1 cellular context compared by ENCODE assay signal in the genomic region with DNA sequence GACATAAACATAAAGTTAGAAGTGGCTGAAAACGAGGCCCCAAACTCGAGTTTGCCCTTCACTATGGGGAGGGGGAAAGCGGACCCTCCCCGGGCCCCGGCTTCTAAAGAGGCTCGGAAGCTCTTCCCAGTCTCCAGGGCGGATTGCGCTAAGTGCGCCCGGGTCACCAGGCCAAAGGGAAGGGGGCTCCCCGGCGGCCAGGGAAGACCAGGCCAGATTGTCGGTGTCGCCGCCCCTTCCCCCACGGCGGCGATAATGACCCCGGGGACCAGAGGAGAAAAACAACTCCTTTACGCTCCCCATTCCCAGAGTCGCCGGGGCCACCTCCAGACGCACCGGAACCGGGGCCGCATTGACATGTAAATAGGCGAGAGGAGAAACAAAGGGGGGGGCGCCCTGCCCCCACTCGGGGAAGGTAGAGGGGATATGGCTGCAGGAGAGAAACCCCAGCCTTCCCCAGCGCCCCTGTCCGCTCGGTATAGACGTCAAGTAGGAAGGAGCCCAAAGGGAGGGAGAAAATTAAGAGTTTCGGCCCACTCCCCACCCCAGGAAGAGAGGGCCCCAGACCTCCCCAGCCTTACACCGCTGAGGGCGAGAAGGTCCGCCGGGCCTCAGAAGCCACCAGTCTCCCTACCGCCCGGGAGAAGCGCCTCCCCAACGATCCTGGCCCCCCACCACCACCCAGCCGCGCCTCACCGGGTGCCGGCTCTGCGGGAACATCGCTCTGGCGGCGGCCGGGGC.
A peak's percentile ranks its signal among the peaks of the same experiment; 100 is the strongest.
TF ChIP-seq lines count a peak whose summit lies in the region.

No MANE protein-coding gene starts in this region.

TF ChIP-seq in HepG2, 621 proteins besides CTCF, POLR2A, EP300 and RAD21 (continues in another document):
- TF ChIP-seq ZNF687 (CRISPR knock-in tag; IDR thresholded peaks at IDR 0.05) (peak; percentile 62), POLR2G (IDR thresholded peaks at IDR 0.05; ENCODE audit: low read depth, low read length) (peak; percentile 47; the same call in 1 of the 2 replicates), HMGXB4 (CRISPR knock-in tag; IDR thresholded peaks at IDR 0.05; ENCODE audit: borderline replicate concordance in 1 of 2, low read depth in 1 of 2) (peak in 1 of 2 experiments; percentile 18; a peak in 1 of 4 replicates), RARA (CRISPR knock-in tag; IDR thresholded peaks at IDR 0.05) (peak; percentile 73), ZNF451 (CRISPR knock-in tag; IDR thresholded peaks at IDR 0.05) (no peak), FOXK1 (CRISPR knock-in tag; IDR thresholded peaks at IDR 0.05; ENCODE audit: borderline replicate concordance, low read depth) (0 out of 2 replicates have a peak, but pooled peaks have one; percentile 14), FOXO1 (CRISPR knock-in tag; IDR thresholded peaks at IDR 0.05) (peak; percentile 37; the same call in 1 of the 2 replicates), CBX5 (CRISPR knock-in tag; IDR thresholded peaks at IDR 0.05; ENCODE audit: borderline replicate concordance) (0 out of 2 replicates have a peak, but pooled peaks have one; percentile 16), RXRB (CRISPR knock-in tag; IDR thresholded peaks at IDR 0.05; ENCODE audit: borderline replicate concordance) (0 out of 2 replicates have a peak, but pooled peaks have one; percentile 17), MYPOP (CRISPR knock-in tag; IDR thresholded peaks at IDR 0.05) (0 out of 2 replicates have a peak, but pooled peaks have one; percentile 23), KLF12 (CRISPR knock-in tag; IDR thresholded peaks at IDR 0.05; ENCODE audit: borderline replicate concordance) (peak; percentile 49; the same call in 1 of the 2 replicates), FOXP4 (CRISPR knock-in tag; IDR thresholded peaks at IDR 0.05) (peak; percentile 61), CREB1 (IDR thresholded peaks at IDR 0.05) (no peak), CREB1 (CRISPR knock-in tag; IDR thresholded peaks at IDR 0.05) (no peak), HNF4A (CRISPR knock-in tag; IDR thresholded peaks at IDR 0.05) (0 out of 2 replicates have a peak, but pooled peaks have one; percentile 4), ZNF780A (CRISPR knock-in tag; IDR thresholded peaks at IDR 0.05) (no peak), ZNF292 (CRISPR knock-in tag; IDR thresholded peaks at IDR 0.05; ENCODE audit: borderline replicate concordance, low read depth) (no peak), SOX5 (CRISPR knock-in tag; IDR thresholded peaks at IDR 0.05; ENCODE audit: borderline replicate concordance) (peak; percentile 37; the same call in 1 of the 2 replicates), SNAI1 (CRISPR knock-in tag; IDR thresholded peaks at IDR 0.05; ENCODE audit: borderline replicate concordance) (0 out of 2 replicates have a peak, but pooled peaks have one; percentile 30), ZNF792 (CRISPR knock-in tag; IDR thresholded peaks at IDR 0.05) (0 out of 2 replicates have a peak, but pooled peaks have one; percentile 8), ZC3H13 (CRISPR knock-in tag; IDR thresholded peaks at IDR 0.05) (peak; percentile 70), KAT7 (CRISPR knock-in tag; IDR thresholded peaks at IDR 0.05; ENCODE audit: borderline replicate concordance) (peak; percentile 14; the same call in 1 of the 2 replicates), HNRNPLL (IDR thresholded peaks at IDR 0.05; ENCODE audit: low read depth, low read length, poor library complexity, severe bottlenecking) (peak; percentile 94), CREM (IDR thresholded peaks at IDR 0.05) (peak; percentile 29; the same call in 1 of the 2 replicates), CREM (CRISPR knock-in tag; IDR thresholded peaks at IDR 0.05) (no peak), RBFOX2 (IDR thresholded peaks at IDR 0.05; ENCODE audit: low read depth, low read length) (peak; percentile 60), GABPB1 (CRISPR knock-in tag; IDR thresholded peaks at IDR 0.05) (peak; percentile 7; the same call in 1 of the 2 replicates), RORA (CRISPR knock-in tag; IDR thresholded peaks at IDR 0.05) (no peak), TEAD2 (CRISPR knock-in tag; IDR thresholded peaks at IDR 0.05) (no peak), ZNF740 (CRISPR knock-in tag; IDR thresholded peaks at IDR 0.05) (peak; percentile 93), ZFYVE20 (CRISPR knock-in tag; IDR thresholded peaks at IDR 0.05; ENCODE audit: borderline replicate concordance, low read depth) (no peak), CAMTA2 (CRISPR knock-in tag; IDR thresholded peaks at IDR 0.05; ENCODE audit: borderline replicate concordance) (no peak), ZBTB7A (CRISPR knock-in tag; IDR thresholded peaks at IDR 0.05) (0 out of 2 replicates have a peak, but pooled peaks have one; percentile 9), STAG1 (CRISPR knock-in tag; IDR thresholded peaks at IDR 0.05) (peak; percentile 2; the same call in 1 of the 2 replicates), UBTF (CRISPR knock-in tag; IDR thresholded peaks at IDR 0.05) (0 out of 2 replicates have a peak, but pooled peaks have one; percentile 11), PPARG (CRISPR knock-in tag; conservative IDR thresholded peaks at IDR 0.05) (peak; percentile 73; the same call in 1 of the 2 replicates), MED1 (CRISPR knock-in tag; IDR thresholded peaks at IDR 0.05) (peak; percentile 31; the same call in 1 of the 2 replicates)
- TF ChIP-seq, protein P1, sequence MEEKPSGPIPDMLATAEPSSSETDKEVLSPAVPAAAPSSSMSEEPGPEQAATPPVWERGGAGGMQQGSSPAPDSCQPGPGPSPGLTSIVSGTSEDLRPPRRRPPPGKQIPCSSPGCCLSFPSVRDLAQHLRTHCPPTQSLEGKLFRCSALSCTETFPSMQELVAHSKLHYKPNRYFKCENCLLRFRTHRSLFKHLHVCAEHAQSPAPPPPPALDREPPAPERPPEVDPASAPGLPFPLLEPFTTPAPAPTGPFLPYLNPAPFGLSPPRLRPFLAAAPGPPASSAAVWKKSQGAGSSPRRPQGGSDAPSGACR (CRISPR knock-in tag; IDR thresholded peaks at IDR 0.05): peak; percentile 9; the same call in 1 of the 2 replicates
- TF ChIP-seq, protein P2, sequence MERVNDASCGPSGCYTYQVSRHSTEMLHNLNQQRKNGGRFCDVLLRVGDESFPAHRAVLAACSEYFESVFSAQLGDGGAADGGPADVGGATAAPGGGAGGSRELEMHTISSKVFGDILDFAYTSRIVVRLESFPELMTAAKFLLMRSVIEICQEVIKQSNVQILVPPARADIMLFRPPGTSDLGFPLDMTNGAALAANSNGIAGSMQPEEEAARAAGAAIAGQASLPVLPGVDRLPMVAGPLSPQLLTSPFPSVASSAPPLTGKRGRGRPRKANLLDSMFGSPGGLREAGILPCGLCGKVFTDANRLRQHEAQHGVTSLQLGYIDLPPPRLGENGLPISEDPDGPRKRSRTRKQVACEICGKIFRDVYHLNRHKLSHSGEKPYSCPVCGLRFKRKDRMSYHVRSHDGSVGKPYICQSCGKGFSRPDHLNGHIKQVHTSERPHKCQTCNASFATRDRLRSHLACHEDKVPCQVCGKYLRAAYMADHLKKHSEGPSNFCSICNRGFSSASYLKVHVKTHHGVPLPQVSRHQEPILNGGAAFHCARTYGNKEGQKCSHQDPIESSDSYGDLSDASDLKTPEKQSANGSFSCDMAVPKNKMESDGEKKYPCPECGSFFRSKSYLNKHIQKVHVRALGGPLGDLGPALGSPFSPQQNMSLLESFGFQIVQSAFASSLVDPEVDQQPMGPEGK (CRISPR knock-in tag; IDR thresholded peaks at IDR 0.05): peak; percentile 85
- TF ChIP-seq, protein P3, sequence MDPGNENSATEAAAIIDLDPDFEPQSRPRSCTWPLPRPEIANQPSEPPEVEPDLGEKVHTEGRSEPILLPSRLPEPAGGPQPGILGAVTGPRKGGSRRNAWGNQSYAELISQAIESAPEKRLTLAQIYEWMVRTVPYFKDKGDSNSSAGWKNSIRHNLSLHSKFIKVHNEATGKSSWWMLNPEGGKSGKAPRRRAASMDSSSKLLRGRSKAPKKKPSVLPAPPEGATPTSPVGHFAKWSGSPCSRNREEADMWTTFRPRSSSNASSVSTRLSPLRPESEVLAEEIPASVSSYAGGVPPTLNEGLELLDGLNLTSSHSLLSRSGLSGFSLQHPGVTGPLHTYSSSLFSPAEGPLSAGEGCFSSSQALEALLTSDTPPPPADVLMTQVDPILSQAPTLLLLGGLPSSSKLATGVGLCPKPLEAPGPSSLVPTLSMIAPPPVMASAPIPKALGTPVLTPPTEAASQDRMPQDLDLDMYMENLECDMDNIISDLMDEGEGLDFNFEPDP (CRISPR knock-in tag; conservative IDR thresholded peaks at IDR 0.05): 0 out of 2 replicates have a peak, but pooled peaks have one; percentile 13
